ENCODE assay signal across 8 cellular contexts in genomic region chr4:98482847-98483806, GRCh38.
DNase-seq lines count a peak whose midpoint lies in the region; ATAC-seq and TF ChIP-seq lines count a peak whose summit lies in the region.

No MANE protein-coding gene starts in this region.

- TF ChIP-seq POLR2A in gastroesophageal sphincter (IDR thresholded peaks at IDR 0.05): no peak

- peak overlapping the region; percentile 53 for H3K4me2 ChIP-seq in mammary epithelial cell (ENCODE audit: insufficient read depth, low read depth, low read length)

- H3K36me3 ChIP-seq in HUES48 (ENCODE audit: control insufficient read depth, insufficient read depth, low read length): no peaks in the 10 kb centered on the region
- peaks cover 4% of the 10 kb centered on the region for H3K36me3 ChIP-seq in mammary epithelial cell (ENCODE audit: insufficient read depth, low read length)
- peaks cover 0 to 5% of the 10 kb centered on the region in 2 donors for H3K36me3 ChIP-seq in gastroesophageal sphincter
- no peaks in the 10 kb centered on the region for H3K36me3 ChIP-seq in BE2C

- ATAC-seq in GM21529 (IDR thresholded peaks at IDR 0.05; ENCODE audit: unreplicated experiment) (peak; percentile 96), gastroesophageal sphincter (no peak)

- no TSS peak for BruUV-seq in mammary epithelial cell (replicated peaks; lab: Mats Ljungman, UMichigan)

- in situ Hi-C loops in mammary epithelial cell (cut with MboI; ENCODE audit: low sequenced_read_pairs in 2 of 2): no loop called here

- H3K4me1 ChIP-seq in HUES48 (ENCODE audit: control insufficient read depth, insufficient read depth, low read length): peaks cover 18% of the 10 kb centered on the region
- peaks cover 54% of the 10 kb centered on the region for H3K4me1 ChIP-seq in mammary epithelial cell (ENCODE audit: insufficient read depth, low read length)
- no peaks in the 10 kb centered on the region for H3K4me1 ChIP-seq in gastroesophageal sphincter
- no peaks in the 10 kb centered on the region for H3K4me1 ChIP-seq in BE2C

- H4K20me1 ChIP-seq in mammary epithelial cell (ENCODE audit: insufficient read depth, low read length): no peaks in the 10 kb centered on the region

- H3K9me3 ChIP-seq in HUES48 (ENCODE audit: control insufficient read depth, insufficient read depth, low read length): no peaks in the 10 kb centered on the region
- H3K9me3 ChIP-seq in mammary epithelial cell (replicated peaks; ENCODE audit: insufficient read depth, low read length): no peaks in the 10 kb centered on the region
- H3K9me3 ChIP-seq in gastroesophageal sphincter: no peaks in the 10 kb centered on the region
- no peaks in the 10 kb centered on the region for H3K9me3 ChIP-seq in BE2C

- H3K4me3 ChIP-seq in HUES48 (ENCODE audit: low read depth, low read length) (no peak overlapping the region), mammary epithelial cell (replicated peaks in 1 of 3; ENCODE audit: insufficient read depth in 1 of 3, low read depth in 2 of 3, low read length in 3 of 3) (no peak overlapping the region), gastroesophageal sphincter (no peak overlapping the region), BE2C (ENCODE audit: low read depth, low read length) (no peak overlapping the region)

- no peaks in the 10 kb centered on the region for H3K27me3 ChIP-seq in HUES48 (ENCODE audit: control insufficient read depth, insufficient read depth, low read length)
- H3K27me3 ChIP-seq in mammary epithelial cell (ENCODE audit: insufficient read depth, low read length): no peaks in the 10 kb centered on the region
- H3K27me3 ChIP-seq in gastroesophageal sphincter: no peaks in the 10 kb centered on the region
- peaks cover 5% of the 10 kb centered on the region for H3K27me3 ChIP-seq in BE2C

- no peak overlapping the region for H3K9ac ChIP-seq in HUES48 (ENCODE audit: low read depth, low read length)
- H3K9ac ChIP-seq in mammary epithelial cell (ENCODE audit: insufficient read depth, low read length): no peak overlapping the region

- H3K27ac ChIP-seq in HUES48 (ENCODE audit: low read depth, low read length) (peak overlapping the region; percentile 45), mammary epithelial cell (ENCODE audit: insufficient read depth, low read depth, low read length) (peak overlapping the region; percentile 56), gastroesophageal sphincter (no peak overlapping the region)

- peak; percentile 86 for DNase-seq in ELR (ENCODE audit: low read depth)
- DNase-seq in mammary epithelial cell: peak; percentile 52
- DNase-seq in mesenteric fat pad (ENCODE audit: low spot score): no peak
- DNase-seq in BE2C: no peak
- DNase-seq in NK-92 treated with Interleukin-12 subunit alpha and Interleukin-12 subunit beta, amount 100 ng/mL, for 24 hours (lab: John Stamatoyannopoulos, UW): no peak

- no peak overlapping the region for H2AFZ ChIP-seq in mammary epithelial cell (ENCODE audit: low read depth, low read length)

- H3K79me2 ChIP-seq in mammary epithelial cell (ENCODE audit: insufficient read depth, low read length): peaks cover 31% of the 10 kb centered on the region

- CTCF ChIA-PET in mammary epithelial cell (lab: Charles Lee; ENCODE audit: low non-redundant PET): interaction anchor here (0.5 kb wide), 1 partner anchor 370 kb away, joined by 5 read pairs; no protein-coding TSS in a partner anchor

- intact Hi-C loops in mammary epithelial cell (cut with micrococcal nuclease): no loop called here

- dilution Hi-C loops in mammary epithelial cell (cut with HindIII; ENCODE audit: low sequenced_read_pairs): no loop called here

- no peak for TF ChIP-seq CTCF in mammary epithelial cell (conservative IDR thresholded peaks at IDR 0.05 in 1 of 2, IDR thresholded peaks at IDR 0.05 in 1 of 2; ENCODE audit: extremely low read depth in 1 of 2, insufficient read depth in 1 of 2, low read depth in 1 of 2, low read length in 2 of 2)
- TF ChIP-seq CTCF in gastroesophageal sphincter (IDR thresholded peaks at IDR 0.05): no peak
- no peak for TF ChIP-seq CTCF in BE2C (IDR thresholded peaks at IDR 0.05; ENCODE audit: low read depth, low read length)

- no peak for TF ChIP-seq EP300 in gastroesophageal sphincter (IDR thresholded peaks at IDR 0.05)

- WGBS in mammary epithelial cell (ENCODE audit: low coverage, missing lambda C conversion rate): 77% methylated on average over 10 of the region's 10 CpGs
- 88 to 92% methylated on average over 5 to 10 of the region's 10 CpGs for WGBS in gastroesophageal sphincter (ENCODE audit: low coverage in 1 of 2), 2 donors

Comparison
In these comparisons a context has a peak if more than half of its experiments do, and no peak if none do; other contexts are left out.
1. DNase-seq: peak in ELR (single experiment) and mammary epithelial cell (single experiment); none in mesenteric fat pad (single experiment), BE2C (single experiment) and NK-92 treated with Interleukin-12 subunit alpha and Interleukin-12 subunit beta, amount 100 ng/mL, for 24 hours (single experiment).
2. H3K27ac ChIP-seq: peak in HUES48 (single experiment) and mammary epithelial cell (single experiment); none in gastroesophageal sphincter (0 of 4).